13 cellular contexts compared by ENCODE assay signal in genomic region chr1:155392898-155393411, GRCh38.
DNase-seq lines count a peak whose midpoint lies in the region; ATAC-seq and TF ChIP-seq lines count a peak whose summit lies in the region.
"Had no signal": no experiment of that assay in that cellular context is flagged by ENCODE, and none has a peak within 500 bp of the region (broad histone marks: within the 10 kb centered on the region; RNA-seq: fewer than 3 reads in every experiment).

No MANE protein-coding gene starts in this region.

- no peaks in the 10 kb centered on the region for H3K9me3 Mint-ChIP-seq in activated T-helper 2 cell treated with anti-CD3 and anti-CD28 coated beads, Interferon-gamma antibody, Interleukin-2, Interleukin-4, amounts not matched to agents 10 μg/mL and 5 μg/mL and 100 μg/mL, durations not matched to agents 14 hours and 24 hours and 36 hours

- no peak overlapping the region for H3K4me3 ChIP-seq in epithelial cell of esophagus (ENCODE audit: low read length)
- no peak overlapping the region for H3K4me3 ChIP-seq in foreskin fibroblast (ENCODE audit: low read depth in 1 of 2, low read length in 2 of 2)

- ATAC-seq in left lobe of liver = peak; percentile 24
- ATAC-seq: activated CD4-positive, alpha-beta T cell treated with anti-CD3 and anti-CD28 coated beads for 36 hours; stimulated activated naive CD8-positive, alpha-beta T cell treated with anti-CD3 and anti-CD28 coated beads, Interleukin-15, Interleukin-2, amounts not matched to agents 100 U/mL and 50 U/mL, for 24 hours had no signal

- H3K27ac Mint-ChIP-seq in activated T-helper 2 cell treated with anti-CD3 and anti-CD28 coated beads, Interferon-gamma antibody, Interleukin-2, Interleukin-4, amounts not matched to agents 10 μg/mL and 5 μg/mL and 100 μg/mL, durations not matched to agents 14 hours and 24 hours and 36 hours = no peak overlapping the region
- H3K27ac Mint-ChIP-seq: activated CD4-positive, alpha-beta T cell treated with anti-CD3 and anti-CD28 coated beads for 36 hours had no signal

- peaks cover 52% of the 10 kb centered on the region for H3K36me3 Mint-ChIP-seq in activated T-helper 2 cell treated with anti-CD3 and anti-CD28 coated beads, Interferon-gamma antibody, Interleukin-2, Interleukin-4, amounts not matched to agents 10 μg/mL and 5 μg/mL and 100 μg/mL, durations not matched to agents 14 hours and 24 hours and 36 hours (ENCODE audit: low read depth)

- DNase-seq in SK-MEL-5 (ENCODE audit: low read depth, low spot score) (peak; percentile 9), epithelial cell of esophagus (ENCODE audit: low read depth) (peak; percentile 36), left lobe of liver (ENCODE audit: low spot score) (no peak), superior temporal gyrus (ENCODE audit: extremely low spot score) (peak; percentile 42), foreskin fibroblast (no peak), DMS79 treated with DMSO at 0.1 percent for 48 hours (lab: John Stamatoyannopoulos, UW) (no peak)
- no peak for DNase-seq in activated T-helper 2 cell treated with anti-CD3 and anti-CD28 coated beads, Interferon-gamma antibody, Interleukin-2, Interleukin-4, amounts not matched to agents 10 μg/mL and 5 μg/mL and 100 μg/mL, durations not matched to agents 14 hours and 24 hours and 36 hours (ENCODE audit: low spot score)
- DNase-seq: activated CD4-positive, alpha-beta T cell treated with anti-CD3 and anti-CD28 coated beads for 36 hours; activated T-cell treated with anti-CD3 and anti-CD28 coated beads, Interleukin-2, amount 50 U/mL, for 48 hours; amniotic stem cell; NCI-H2171 treated with DMSO at 0.1 percent for 48 hours; retina; stimulated activated naive CD8-positive, alpha-beta T cell treated with anti-CD3 and anti-CD28 coated beads, Interleukin-15, Interleukin-2, amounts not matched to agents 100 U/mL and 50 U/mL, for 24 hours had no signal

- intact Hi-C loops in activated T-helper 2 cell treated with anti-CD3 and anti-CD28 coated beads, Interferon-gamma antibody, Interleukin-2, Interleukin-4, amounts not matched to agents 10 μg/mL and 5 μg/mL and 100 μg/mL, durations not matched to agents 14 hours and 24 hours and 36 hours (cut with micrococcal nuclease) = no loop called here

- in situ Hi-C loops in SK-MEL-5 (cut with HindIII; ENCODE audit: low pct_unique_long_range_greater_than_20kb, low sequenced_read_pairs) = no loop called here

- no peak overlapping the region for H3K4me3 Mint-ChIP-seq in activated T-helper 2 cell treated with anti-CD3 and anti-CD28 coated beads, Interferon-gamma antibody, Interleukin-2, Interleukin-4, amounts not matched to agents 10 μg/mL and 5 μg/mL and 100 μg/mL, durations not matched to agents 14 hours and 24 hours and 36 hours (ENCODE audit: low read depth)
- H3K4me3 Mint-ChIP-seq: activated CD4-positive, alpha-beta T cell treated with anti-CD3 and anti-CD28 coated beads for 36 hours had no signal

- H3K4me1 Mint-ChIP-seq in activated T-helper 2 cell treated with anti-CD3 and anti-CD28 coated beads, Interferon-gamma antibody, Interleukin-2, Interleukin-4, amounts not matched to agents 10 μg/mL and 5 μg/mL and 100 μg/mL, durations not matched to agents 14 hours and 24 hours and 36 hours (ENCODE audit: low read depth) = no peaks in the 10 kb centered on the region
- H3K4me1 Mint-ChIP-seq: activated CD4-positive, alpha-beta T cell treated with anti-CD3 and anti-CD28 coated beads for 36 hours had no signal

- H3K27me3 Mint-ChIP-seq in activated T-helper 2 cell treated with anti-CD3 and anti-CD28 coated beads, Interferon-gamma antibody, Interleukin-2, Interleukin-4, amounts not matched to agents 10 μg/mL and 5 μg/mL and 100 μg/mL, durations not matched to agents 14 hours and 24 hours and 36 hours (ENCODE audit: low read depth) = no peaks in the 10 kb centered on the region
- H3K27me3 Mint-ChIP-seq: activated CD4-positive, alpha-beta T cell treated with anti-CD3 and anti-CD28 coated beads for 36 hours had no signal

- TF ChIP-seq CTCF in epithelial cell of esophagus (IDR thresholded peaks at IDR 0.05; ENCODE audit: insufficient read depth, low read depth, low read length, missing control alignments) (no peak), foreskin fibroblast (IDR thresholded peaks at IDR 0.05; ENCODE audit: low read depth, low read length) (no peak)

Comparison
In these comparisons a context has a peak if more than half of its experiments do, and no peak if none do; other contexts are left out.
1. DNase-seq: peak in SK-MEL-5 (single experiment), epithelial cell of esophagus (single experiment) and superior temporal gyrus (single experiment); none in left lobe of liver (single experiment), activated T-helper 2 cell treated with anti-CD3 and anti-CD28 coated beads, Interferon-gamma antibody, Interleukin-2, Interleukin-4, amounts not matched to agents 10 μg/mL and 5 μg/mL and 100 μg/mL, durations not matched to agents 14 hours and 24 hours and 36 hours (single experiment), foreskin fibroblast (0 of 2) and DMS79 treated with DMSO at 0.1 percent for 48 hours (single experiment).